In the genomic region with DNA sequence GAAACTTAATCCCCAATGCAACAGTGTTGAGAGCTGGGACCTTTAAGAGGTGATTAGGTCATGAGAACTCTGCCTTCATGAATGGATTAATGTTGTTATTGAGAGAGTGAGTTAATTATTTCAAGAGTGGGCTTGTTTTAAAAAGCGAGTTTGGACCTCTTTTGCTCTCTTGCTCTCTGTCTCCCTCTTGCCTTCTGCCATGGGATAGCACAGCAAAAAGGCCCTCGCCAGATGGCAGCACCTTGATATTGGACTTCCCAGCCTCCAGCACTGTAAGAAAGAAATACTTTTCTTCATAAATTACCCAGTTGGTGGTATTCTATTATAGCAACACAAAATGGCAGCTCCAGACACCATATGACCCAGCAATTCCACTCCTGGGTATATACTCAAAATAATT, we compare ENCODE assay signal across 9 cellular contexts. TPM values are rescaled to one million over a fixed set of nuclear protein-coding genes. Genes with fewer than 3 reads are reported as not detected.
DNase-seq lines count a peak whose midpoint lies in the region; ATAC-seq and TF ChIP-seq lines count a peak whose summit lies in the region.
"Had no signal": no experiment of that assay in that cellular context is flagged by ENCODE, and none has a peak within 500 bp of the region (broad histone marks: within the 10 kb centered on the region; RNA-seq: fewer than 3 reads in every experiment).

No MANE protein-coding gene starts in this region.

- no peak overlapping the region for H3K9ac ChIP-seq in parathyroid adenoma
- H3K9ac ChIP-seq: BLaER1 treated with 17β-estradiol and CSF1 and Interleukin-3, amounts not matched to agents 10 nM and 100 nM had no signal

- H3K27ac ChIP-seq in parathyroid adenoma (peak overlapping the region; percentile 24), gastrocnemius medialis (no peak overlapping the region), psoas muscle (no peak overlapping the region)
- H3K27ac ChIP-seq: BLaER1 treated with 17β-estradiol and CSF1 and Interleukin-3, amounts not matched to agents 10 nM and 100 nM had no signal

- H3K4me3 ChIP-seq in parathyroid adenoma (ENCODE audit: low read depth, low read length) (no peak overlapping the region), gastrocnemius medialis (no peak overlapping the region), psoas muscle (no peak overlapping the region)
- H3K4me3 ChIP-seq: BLaER1 treated with 17β-estradiol and CSF1 and Interleukin-3, amounts not matched to agents 10 nM and 100 nM had no signal

- TF ChIP-seq POLR2A in gastrocnemius medialis (IDR thresholded peaks at IDR 0.05): no peak

- no peak for ATAC-seq in HG03354 (IDR thresholded peaks at IDR 0.05; ENCODE audit: poor library complexity, severe bottlenecking, unreplicated experiment)
- no peak for ATAC-seq in gastrocnemius medialis
- no peak for ATAC-seq in psoas muscle

- WGBS in psoas muscle, 3 donors: 59 to 77% (median 61%) methylated on average over 2 of the region's 2 CpGs

- no peak overlapping the region for H2AFZ ChIP-seq in parathyroid adenoma

- intact Hi-C loops in gastrocnemius medialis (cut with DNase I; ENCODE audit: low total_unique reads) (no loop called here), psoas muscle (cut with DNase I) (no loop called here)

- H3K79me2 ChIP-seq in parathyroid adenoma: no peaks in the 10 kb centered on the region

- TF ChIP-seq CTCF in parathyroid adenoma (IDR thresholded peaks at IDR 0.05) (peak; percentile 79), gastrocnemius medialis (IDR thresholded peaks at IDR 0.05 in 4 of 5, conservative IDR thresholded peaks at IDR 0.05 in 1 of 5) (no peak), psoas muscle (IDR thresholded peaks at IDR 0.05) (no peak)

- H3K36me3 ChIP-seq in parathyroid adenoma (ENCODE audit: control insufficient read depth, insufficient read depth, low read length) (no peaks in the 10 kb centered on the region), gastrocnemius medialis (no peaks in the 10 kb centered on the region), psoas muscle (ENCODE audit: insufficient read depth in 1 of 2, low read depth in 1 of 2) (no peaks in the 10 kb centered on the region)
- H3K36me3 ChIP-seq: BLaER1 treated with 17β-estradiol and CSF1 and Interleukin-3, amounts not matched to agents 10 nM and 100 nM had no signal

- peaks cover 24% of the 10 kb centered on the region for H3K4me1 ChIP-seq in parathyroid adenoma
- no peaks in the 10 kb centered on the region for H3K4me1 ChIP-seq in gastrocnemius medialis
- no peaks in the 10 kb centered on the region for H3K4me1 ChIP-seq in psoas muscle

- peak; percentile 56 for DNase-seq in NCI-H748 (lab: John Stamatoyannopoulos, UW; ENCODE audit: unreplicated experiment)
- no peak for DNase-seq in NCI-H748 treated with DMSO at 0.1 percent for 48 hours (lab: John Stamatoyannopoulos, UW)
- DNase-seq in NCI-H460 (ENCODE audit: extremely low read depth, low read depth): peak; percentile 29
- peak; percentile 9 for DNase-seq in amniotic epithelial cell (ENCODE audit: low read depth)
- no peak for DNase-seq in gastrocnemius medialis
- no peak for DNase-seq in psoas muscle

- in situ Hi-C loops in gastrocnemius medialis (cut with MboI; ENCODE audit: low sequenced_read_pairs in 4 of 4): no loop called here

- H3K9me3 ChIP-seq in parathyroid adenoma (ENCODE audit: control insufficient read depth, low read length): no peaks in the 10 kb centered on the region
- no peaks in the 10 kb centered on the region for H3K9me3 ChIP-seq in gastrocnemius medialis
- no peaks in the 10 kb centered on the region for H3K9me3 ChIP-seq in psoas muscle
- H3K9me3 ChIP-seq: BLaER1 treated with 17β-estradiol and CSF1 and Interleukin-3, amounts not matched to agents 10 nM and 100 nM had no signal

- H3K27me3 ChIP-seq in parathyroid adenoma (ENCODE audit: control insufficient read depth, insufficient read depth, low read length) (no peaks in the 10 kb centered on the region), gastrocnemius medialis (peaks cover 0 to 6% (median 0%) of the 10 kb centered on the region in 3 donors), psoas muscle (ENCODE audit: insufficient read depth in 3 of 3, low read length in 2 of 3) (peaks cover 0 to 28% (median 0%) of the 10 kb centered on the region in 3 donors)

- H3K4me2 ChIP-seq in parathyroid adenoma (ENCODE audit: low read length): no peak overlapping the region
- H3K4me2 ChIP-seq: BLaER1 treated with 17β-estradiol and CSF1 and Interleukin-3, amounts not matched to agents 10 nM and 100 nM had no signal

RNA-seq across cellular contexts. Expression of a gene that starts 7.0 kb away (rescaled TPM):
- total RNA-seq in NCI-H460 (2014; rRNA removed; shearing (Covaris generic)): 161 and 166 TPM in 2 replicates
- 92.1 and 134 TPM in 2 replicates for polyA plus RNA-seq in NCI-H460 (2014; cell fraction: nucleus; rRNA removed)
- total RNA-seq in gastrocnemius medialis (10 to 100 TPM; 23.2 to 40.1 (median 31.5) TPM), psoas muscle (10 to 100 TPM; 22.6 to 25.8 (median 24.4) TPM)
- polyA plus RNA-seq in psoas muscle: 10 to 100 TPM; 17.5 to 29.2 (median 27.5) TPM

RNA-seq across cellular contexts. Expression of a gene that starts 49.5 kb away (rescaled TPM):
- total RNA-seq in NCI-H460 (2014; rRNA removed; shearing (Covaris generic)): not detected in 2 replicates
- polyA plus RNA-seq in NCI-H460 (2014; cell fraction: nucleus; rRNA removed): not detected in 2 replicates
- total RNA-seq in gastrocnemius medialis (not detected), psoas muscle (not detected)
- not detected for polyA plus RNA-seq in psoas muscle

Comparison
In these comparisons a context has a peak if more than half of its experiments do, and no peak if none do; other contexts are left out.
1. DNase-seq: peak in NCI-H748 (single experiment), NCI-H460 (single experiment) and amniotic epithelial cell (single experiment); none in NCI-H748 treated with DMSO at 0.1 percent for 48 hours (single experiment), gastrocnemius medialis (0 of 2) and psoas muscle (0 of 2).